8 cellular contexts compared by ENCODE assay signal in the genomic region with DNA sequence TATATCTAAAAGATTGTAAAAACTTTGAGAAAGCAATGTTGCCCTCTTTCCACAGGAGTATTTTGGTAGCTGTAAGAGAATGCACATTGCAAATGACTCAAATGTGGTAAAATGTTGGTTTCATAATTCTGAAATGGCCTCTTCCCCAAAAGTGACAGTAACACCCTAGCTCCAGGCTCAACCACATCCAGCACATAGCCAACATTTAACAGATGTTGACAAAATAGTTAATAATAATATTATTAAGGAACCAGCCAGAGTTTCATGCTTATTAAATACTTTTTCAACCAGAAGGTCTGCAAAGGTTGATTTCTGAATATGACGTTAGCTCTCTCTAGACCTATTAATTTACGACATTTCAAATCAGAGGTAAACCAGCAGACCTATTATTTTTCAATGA. TPM values are rescaled to one million over a fixed set of nuclear protein-coding genes. Genes with fewer than 3 reads are reported as not detected.
DNase-seq lines count a peak whose midpoint lies in the region; ATAC-seq, FAIRE-seq and TF ChIP-seq lines count a peak whose summit lies in the region.

No MANE protein-coding gene starts in this region.

- peaks cover 58% of the 10 kb centered on the region for H3K79me2 ChIP-seq in Loucy (ENCODE audit: insufficient read depth, low read length)

- H3K4me3 ChIP-seq in Loucy (ENCODE audit: low read length, poor library complexity, severe bottlenecking) (peak overlapping the region; percentile 75), dorsolateral prefrontal cortex (peak overlapping the region in 37 of 59 donors; percentile 1 to 55 (median 36))

- H3F3A ChIP-seq in Loucy (ENCODE audit: low read depth): peaks cover 7% of the 10 kb centered on the region; the same call in 1 of the 2 replicates

- ATAC-seq in GM21717 (IDR thresholded peaks at IDR 0.05; ENCODE audit: unreplicated experiment) (peak; percentile 70), sciatic nerve (peak; percentile 68)

- H3K9ac ChIP-seq in Loucy (ENCODE audit: low read depth, low read length, poor library complexity, severe bottlenecking): peak overlapping the region; percentile 76

- H3K27ac ChIP-seq in dorsolateral prefrontal cortex: peak overlapping the region in 14 of 59 donors; percentile 1 to 74 (median 44)

- intact Hi-C loops in dorsolateral prefrontal cortex (cut with DNase I): no loop called here
- intact Hi-C loops in sciatic nerve (cut with DNase I): no loop called here

- H3K9me3 ChIP-seq in Loucy (ENCODE audit: insufficient read depth, low read depth, low read length): no peaks in the 10 kb centered on the region

- peaks cover 83% of the 10 kb centered on the region for H3K4me1 ChIP-seq in Loucy (ENCODE audit: insufficient read depth, low read length, poor library complexity, severe bottlenecking)

- no peaks in the 10 kb centered on the region for H3K27me3 ChIP-seq in Loucy (ENCODE audit: insufficient read depth, low read length, poor library complexity, severe bottlenecking)
- no peaks in the 10 kb centered on the region for H3K27me3 ChIP-seq in dorsolateral prefrontal cortex

- H4K20me1 ChIP-seq in Loucy (ENCODE audit: insufficient read depth, low read length, poor library complexity, severe bottlenecking): no peaks in the 10 kb centered on the region

- DNase-seq in EL (peak; percentile 59), dorsolateral prefrontal cortex (no peak), sciatic nerve (ENCODE audit: low spot score) (no peak), frontal cortex (ENCODE audit: low spot score in 2 of 2) (no peak), foreskin melanocyte (no peak), mucosa of gallbladder (ENCODE audit: low spot score) (no peak)

- H3K9me2 ChIP-seq in Loucy (replicated peaks; ENCODE audit: low read depth, low read length): no peaks in the 10 kb centered on the region

- no peak overlapping the region for H2AFZ ChIP-seq in Loucy (ENCODE audit: low read length)

- H3K4me2 ChIP-seq in Loucy (ENCODE audit: low read depth, low read length, poor library complexity, severe bottlenecking): peak overlapping the region; percentile 82

- TF ChIP-seq CTCF in Loucy (conservative IDR thresholded peaks at IDR 0.05; ENCODE audit: low read length) (no peak), dorsolateral prefrontal cortex (IDR thresholded peaks at IDR 0.05 in 54 of 56, conservative IDR thresholded peaks at IDR 0.05 in 2 of 56; ENCODE audit: low read depth in 1 of 56, partially characterized antibody in 56 of 56) (no peak)

- no peaks in the 10 kb centered on the region for H3K36me3 ChIP-seq in Loucy (ENCODE audit: insufficient read depth, low read length)

- no peak for FAIRE-seq in frontal cortex (lab: Jason Lieb, UNC)

RNA-seq across cellular contexts. Expression of gene ANXA1, which starts 1.3 kb away (rescaled TPM):
- total RNA-seq in dorsolateral prefrontal cortex: 10 to 100 TPM in 111 of 120 experiments, 1 to 10 TPM in 9; 8.2 to 56.0 (median 17.2) TPM
- 293 TPM for total RNA-seq in sciatic nerve
- total RNA-seq in frontal cortex: 8.2 TPM
- 55.5 TPM for total RNA-seq in mucosa of gallbladder
